In genomic region chr12:48988030-48988649, GRCh38 we compare ENCODE assay signal across 8 cellular contexts. TPM values are rescaled to one million over a fixed set of nuclear protein-coding genes. Genes with fewer than 3 reads are reported as not detected.
DNase-seq lines count a peak whose midpoint lies in the region; ATAC-seq and TF ChIP-seq lines count a peak whose summit lies in the region.
"Had no signal": no experiment of that assay in that cellular context is flagged by ENCODE, and none has a peak within 500 bp of the region (broad histone marks: within the 10 kb centered on the region; RNA-seq: fewer than 3 reads in every experiment).

No MANE protein-coding gene starts in this region.

- H3K4me3 ChIP-seq in GM12865 (ENCODE audit: low read depth, low read length) (no peak overlapping the region), WERI-Rb-1 (ENCODE audit: low read depth, low read length) (no peak overlapping the region)

- TF ChIP-seq CTCF in GM12865 (IDR thresholded peaks at IDR 0.05; ENCODE audit: insufficient read depth, low read depth, low read length, missing control alignments) (peak; percentile 90), LNCAP (IDR thresholded peaks at IDR 0.05) (peak; percentile 98), WERI-Rb-1 (IDR thresholded peaks at IDR 0.05; ENCODE audit: low read depth, low read length) (peak; percentile 95)

- ATAC-seq in left lobe of liver (peak; percentile 92), HG03354 (IDR thresholded peaks at IDR 0.05; ENCODE audit: poor library complexity, severe bottlenecking, unreplicated experiment) (no peak)

- no peaks in the 10 kb centered on the region for H3K27me3 ChIP-seq in WERI-Rb-1 (ENCODE audit: insufficient read depth, low read depth, severe bottlenecking)

- H3K36me3 ChIP-seq in WERI-Rb-1: no peaks in the 10 kb centered on the region

- H3K9me3 ChIP-seq in WERI-Rb-1 (ENCODE audit: severe bottlenecking): no peaks in the 10 kb centered on the region

- peak; percentile 69 for DNase-seq in GM12865 (ENCODE audit: low read depth)
- DNase-seq in WERI-Rb-1: peak; percentile 75
- peak; percentile 60 for DNase-seq in central memory CD4-positive, alpha-beta T cell
- peak; percentile 69 for DNase-seq in left lobe of liver (ENCODE audit: low spot score)
- DNase-seq in stimulated activated CD8-positive, alpha-beta memory T cell treated with anti-CD3 and anti-CD28 coated beads, Interleukin-12 subunit alpha, Interleukin-12 subunit beta, amount 100 ng/mL, for 1 hour (ENCODE audit: low read depth): peak; percentile 62

- H3K27ac ChIP-seq in WERI-Rb-1: no peak overlapping the region

RNA-seq across cellular contexts. Expression of gene WNT1, which starts 10.0 kb away (rescaled TPM):
- not detected for total RNA-seq in left lobe of liver
- total RNA-seq: urinary bladder had no signal

RNA-seq across cellular contexts. Expression of gene DDN, which starts 11.0 kb away (rescaled TPM):
- not detected for total RNA-seq in left lobe of liver

RNA-seq across cellular contexts. Expression of gene WNT10B, which starts 16.6 kb away (rescaled TPM):
- not detected for total RNA-seq in left lobe of liver

RNA-seq across cellular contexts. Expression of gene PRKAG1, which starts 30.4 kb away (rescaled TPM):
- total RNA-seq in left lobe of liver: 27.7 TPM

RNA-seq across cellular contexts. Expression of gene ARF3, which starts 30.9 kb away (rescaled TPM):
- 47.4 TPM for total RNA-seq in left lobe of liver
